ENCODE assay signal across 24 cellular contexts in genomic region chr5:2102821-2103776, GRCh38.
"Had no signal": no experiment of that assay in that cellular context is flagged by ENCODE, and none has a peak within 500 bp of the region (broad histone marks: within the 10 kb centered on the region; RNA-seq: fewer than 3 reads in every experiment).

No MANE protein-coding gene starts in this region.

- H3K4me1 ChIP-seq: esophagus muscularis mucosa, gastroesophageal sphincter, suprapubic skin, thyroid gland had no signal

- DNase-seq: effector memory CD8-positive, alpha-beta T cell; foreskin fibroblast; immature natural killer cell; left colon; left ventricle myocardium superior; mucosa of descending colon; naive thymus-derived CD8-positive, alpha-beta T cell; ovary; right cardiac atrium; stimulated activated CD4-positive, alpha-beta T cell treated with anti-CD3 and anti-CD28 coated beads, Interleukin-4, amount 100 ng/mL, for 1 hour; stimulated activated CD8-positive, alpha-beta memory T cell treated with anti-CD3 and anti-CD28 coated beads, Interleukin-4, amount 100 ng/mL, for 48 hours; stimulated activated naive CD8-positive, alpha-beta T cell treated with anti-CD3 and anti-CD28 coated beads, Interleukin-15, Interleukin-2, amounts not matched to agents 100 U/mL and 50 U/mL, for 24 hours; thyroid gland had no signal

- FAIRE-seq: colon, keratinocyte had no signal

- H3K4me3 ChIP-seq: esophagus muscularis mucosa, gastroesophageal sphincter, lung, mucosa of descending colon, ovary, smooth muscle cell, suprapubic skin, thyroid gland had no signal

- H3K36me3 ChIP-seq: esophagus muscularis mucosa, gastroesophageal sphincter, ovary, suprapubic skin, thyroid gland had no signal

- H3K27ac Mint-ChIP-seq: dendritic cell treated with granulocyte-macrophage colony-stimulating factor and Interleukin-4, amounts not matched to agents 40 ng/mL and 50 ng/mL, for 4 days; effector memory CD8-positive, alpha-beta T cell; immature natural killer cell; naive thymus-derived CD8-positive, alpha-beta T cell; stimulated activated effector memory CD8-positive, alpha-beta T cell treated with anti-CD3 and anti-CD28 coated beads, Interleukin-12 subunit alpha, Interleukin-12 subunit beta, amount 100 ng/mL, for 72 hours; type B pancreatic cell had no signal

- H3K36me3 Mint-ChIP-seq: immature natural killer cell; stimulated activated effector memory CD8-positive, alpha-beta T cell treated with anti-CD3 and anti-CD28 coated beads, Interleukin-12 subunit alpha, Interleukin-12 subunit beta, amount 100 ng/mL, for 72 hours; type B pancreatic cell had no signal

- H3K9me3 ChIP-seq: mucosa of descending colon, ovary, suprapubic skin, thyroid gland had no signal

- ATAC-seq: effector memory CD8-positive, alpha-beta T cell; gastroesophageal sphincter; left colon; left ventricle myocardium superior; mucosa of descending colon; naive thymus-derived CD8-positive, alpha-beta T cell; right cardiac atrium; stimulated activated effector memory CD8-positive, alpha-beta T cell treated with anti-CD3 and anti-CD28 coated beads, Interleukin-12 subunit alpha, Interleukin-12 subunit beta, amount 100 ng/mL, for 72 hours; stimulated activated naive CD8-positive, alpha-beta T cell treated with anti-CD3 and anti-CD28 coated beads, Interleukin-15, Interleukin-2, amounts not matched to agents 100 U/mL and 50 U/mL, for 24 hours had no signal

- H3K27me3 Mint-ChIP-seq: dendritic cell treated with granulocyte-macrophage colony-stimulating factor and Interleukin-4, amounts not matched to agents 40 ng/mL and 50 ng/mL, for 4 days had no signal

- H3K4me2 ChIP-seq: smooth muscle cell had no signal

- H3K4me1 Mint-ChIP-seq: immature natural killer cell; naive thymus-derived CD8-positive, alpha-beta T cell; stimulated activated effector memory CD8-positive, alpha-beta T cell treated with anti-CD3 and anti-CD28 coated beads, Interleukin-12 subunit alpha, Interleukin-12 subunit beta, amount 100 ng/mL, for 72 hours had no signal

- H3K27ac ChIP-seq: epithelial cell of prostate, esophagus muscularis mucosa, gastroesophageal sphincter, ovary, suprapubic skin, thyroid gland had no signal

- H3K4me3 Mint-ChIP-seq: dendritic cell treated with granulocyte-macrophage colony-stimulating factor and Interleukin-4, amounts not matched to agents 40 ng/mL and 50 ng/mL, for 4 days; effector memory CD8-positive, alpha-beta T cell; immature natural killer cell; naive thymus-derived CD8-positive, alpha-beta T cell; stimulated activated effector memory CD8-positive, alpha-beta T cell treated with anti-CD3 and anti-CD28 coated beads, Interleukin-12 subunit alpha, Interleukin-12 subunit beta, amount 100 ng/mL, for 72 hours; type B pancreatic cell had no signal

- H3K27me3 ChIP-seq: ovary, suprapubic skin, thyroid gland had no signal
